In genomic region chr4:41384992-41385391, GRCh38 we compare ENCODE assay signal across 2 cellular contexts.
A peak's percentile ranks its signal among the peaks of the same experiment; 100 is the strongest.
TF ChIP-seq lines count a peak whose summit lies in the region.

No MANE protein-coding gene starts in this region.

TF ChIP-seq in liver, 16 proteins besides CTCF, POLR2A, EP300 and RAD21 (continued from another document):
- TF ChIP-seq REST (IDR thresholded peaks at IDR 0.05) (no peak), HNF4A (conservative IDR thresholded peaks at IDR 0.05) (peak in 1 of 2 donors; percentile 19), GABPA (IDR thresholded peaks at IDR 0.05 in 1 of 2, conservative IDR thresholded peaks at IDR 0.05 in 1 of 2) (no peak), MAX (IDR thresholded peaks at IDR 0.05) (no peak), EGR1 (IDR thresholded peaks at IDR 0.05; ENCODE audit: low read depth in 2 of 2) (no peak)
TF ChIP-seq in liver: peak in this region for 3.

TF ChIP-seq in HepG2, 621 proteins besides CTCF, POLR2A, EP300 and RAD21 (continued from another document):
- TF ChIP-seq ZNF512B (CRISPR knock-in tag; IDR thresholded peaks at IDR 0.05; ENCODE audit: borderline replicate concordance) (no peak), TMF1 (CRISPR knock-in tag; IDR thresholded peaks at IDR 0.05; ENCODE audit: low read depth) (no peak), NR2F6 (IDR thresholded peaks at IDR 0.05) (no peak), NR2F6 (CRISPR knock-in tag; IDR thresholded peaks at IDR 0.05) (no peak), SRSF1 (optimal IDR thresholded peaks at IDR 0.05; ENCODE audit: low read depth, low read length) (no peak), ZFP36 (IDR thresholded peaks at IDR 0.05; ENCODE audit: borderline replicate concordance, low read depth, low read length, partially characterized antibody) (no peak), RXRB (CRISPR knock-in tag; IDR thresholded peaks at IDR 0.05; ENCODE audit: borderline replicate concordance) (no peak)
- TF ChIP-seq, protein P1, sequence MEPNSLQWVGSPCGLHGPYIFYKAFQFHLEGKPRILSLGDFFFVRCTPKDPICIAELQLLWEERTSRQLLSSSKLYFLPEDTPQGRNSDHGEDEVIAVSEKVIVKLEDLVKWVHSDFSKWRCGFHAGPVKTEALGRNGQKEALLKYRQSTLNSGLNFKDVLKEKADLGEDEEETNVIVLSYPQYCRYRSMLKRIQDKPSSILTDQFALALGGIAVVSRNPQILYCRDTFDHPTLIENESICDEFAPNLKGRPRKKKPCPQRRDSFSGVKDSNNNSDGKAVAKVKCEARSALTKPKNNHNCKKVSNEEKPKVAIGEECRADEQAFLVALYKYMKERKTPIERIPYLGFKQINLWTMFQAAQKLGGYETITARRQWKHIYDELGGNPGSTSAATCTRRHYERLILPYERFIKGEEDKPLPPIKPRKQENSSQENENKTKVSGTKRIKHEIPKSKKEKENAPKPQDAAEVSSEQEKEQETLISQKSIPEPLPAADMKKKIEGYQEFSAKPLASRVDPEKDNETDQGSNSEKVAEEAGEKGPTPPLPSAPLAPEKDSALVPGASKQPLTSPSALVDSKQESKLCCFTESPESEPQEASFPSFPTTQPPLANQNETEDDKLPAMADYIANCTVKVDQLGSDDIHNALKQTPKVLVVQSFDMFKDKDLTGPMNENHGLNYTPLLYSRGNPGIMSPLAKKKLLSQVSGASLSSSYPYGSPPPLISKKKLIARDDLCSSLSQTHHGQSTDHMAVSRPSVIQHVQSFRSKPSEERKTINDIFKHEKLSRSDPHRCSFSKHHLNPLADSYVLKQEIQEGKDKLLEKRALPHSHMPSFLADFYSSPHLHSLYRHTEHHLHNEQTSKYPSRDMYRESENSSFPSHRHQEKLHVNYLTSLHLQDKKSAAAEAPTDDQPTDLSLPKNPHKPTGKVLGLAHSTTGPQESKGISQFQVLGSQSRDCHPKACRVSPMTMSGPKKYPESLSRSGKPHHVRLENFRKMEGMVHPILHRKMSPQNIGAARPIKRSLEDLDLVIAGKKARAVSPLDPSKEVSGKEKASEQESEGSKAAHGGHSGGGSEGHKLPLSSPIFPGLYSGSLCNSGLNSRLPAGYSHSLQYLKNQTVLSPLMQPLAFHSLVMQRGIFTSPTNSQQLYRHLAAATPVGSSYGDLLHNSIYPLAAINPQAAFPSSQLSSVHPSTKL (CRISPR knock-in tag; IDR thresholded peaks at IDR 0.05) = no peak
TF ChIP-seq in HepG2: peak in this region for 0.
